Comparison of ENCODE assay signal across 18 cellular contexts in the genomic region with DNA sequence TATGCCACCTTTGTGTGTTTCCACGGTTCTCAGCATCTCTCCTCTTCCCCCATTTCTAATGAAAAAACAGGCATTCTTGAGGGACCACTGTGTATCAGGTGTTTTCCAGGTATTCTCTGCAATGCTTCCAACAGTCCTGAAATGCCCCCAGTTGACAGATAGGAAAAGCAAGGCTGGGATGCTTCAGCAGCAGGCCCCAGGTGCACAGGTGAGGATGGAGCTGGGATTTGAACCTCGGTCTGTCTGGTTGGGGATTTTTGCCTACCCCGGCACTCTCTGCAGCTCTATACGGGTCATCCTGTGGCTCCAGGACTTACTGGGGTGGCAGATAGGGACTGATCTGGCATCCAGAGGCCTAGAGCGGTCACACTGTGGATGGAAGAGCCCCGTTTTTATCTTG.
"Had no signal": no experiment of that assay in that cellular context is flagged by ENCODE, and none has a peak within 500 bp of the region (broad histone marks: within the 10 kb centered on the region; RNA-seq: fewer than 3 reads in every experiment).

No MANE protein-coding gene starts in this region.

- H3K36me3 Mint-ChIP-seq: naive thymus-derived CD4-positive, alpha-beta T cell had no signal

- H3K36me3 ChIP-seq: esophagus squamous epithelium, sigmoid colon, upper lobe of right lung, vagina had no signal

- DNase-seq: effector memory CD8-positive, alpha-beta T cell; esophagus squamous epithelium; foreskin fibroblast; mammary epithelial cell; sigmoid colon; stimulated activated CD4-positive, alpha-beta T cell treated with anti-CD3 and anti-CD28 coated beads, Interleukin-12 subunit alpha, Interleukin-12 subunit beta, amount 100 ng/mL, for 4 hours; stimulated activated naive CD4-positive, alpha-beta T cell treated with Interleukin-2 at 50 U/mL for 16 hours; upper lobe of right lung had no signal

- H3K79me2 ChIP-seq: hepatocyte had no signal

- ATAC-seq: effector memory CD8-positive, alpha-beta T cell; left lobe of liver; naive thymus-derived CD4-positive, alpha-beta T cell; upper lobe of right lung had no signal

- H3K27ac ChIP-seq: epithelial cell of prostate, esophagus squamous epithelium, hepatocyte, parathyroid adenoma, sigmoid colon, skin epidermis, upper lobe of right lung, vagina had no signal

- H3K9ac ChIP-seq: parathyroid adenoma had no signal

- H3K4me3 ChIP-seq: esophagus squamous epithelium, hepatocyte, sigmoid colon, skin epidermis, upper lobe of right lung, vagina had no signal

- H3K9me3 Mint-ChIP-seq: central memory CD8-positive, alpha-beta T cell; dendritic cell treated with granulocyte-macrophage colony-stimulating factor and Interleukin-4, amounts not matched to agents 40 ng/mL and 50 ng/mL, for 4 days; effector memory CD8-positive, alpha-beta T cell had no signal

- FAIRE-seq: islet of Langerhans had no signal

- H3K4me3 Mint-ChIP-seq: central memory CD8-positive, alpha-beta T cell; dendritic cell treated with granulocyte-macrophage colony-stimulating factor and Interleukin-4, amounts not matched to agents 40 ng/mL and 50 ng/mL, for 4 days; effector memory CD8-positive, alpha-beta T cell; naive thymus-derived CD4-positive, alpha-beta T cell had no signal

- H3K4me1 Mint-ChIP-seq: central memory CD8-positive, alpha-beta T cell had no signal

- H2AFZ ChIP-seq: hepatocyte, parathyroid adenoma had no signal

- H3K9me3 ChIP-seq: esophagus squamous epithelium, sigmoid colon, upper lobe of right lung, vagina had no signal

- H3K4me2 ChIP-seq: hepatocyte had no signal

- H3K27me3 ChIP-seq: esophagus squamous epithelium, hepatocyte, sigmoid colon, upper lobe of right lung, vagina had no signal

- H3K27ac Mint-ChIP-seq: dendritic cell treated with granulocyte-macrophage colony-stimulating factor and Interleukin-4, amounts not matched to agents 40 ng/mL and 50 ng/mL, for 4 days; effector memory CD8-positive, alpha-beta T cell had no signal

- H3K4me1 ChIP-seq: parathyroid adenoma had no signal
